20 cellular contexts compared by ENCODE assay signal in the genomic region with DNA sequence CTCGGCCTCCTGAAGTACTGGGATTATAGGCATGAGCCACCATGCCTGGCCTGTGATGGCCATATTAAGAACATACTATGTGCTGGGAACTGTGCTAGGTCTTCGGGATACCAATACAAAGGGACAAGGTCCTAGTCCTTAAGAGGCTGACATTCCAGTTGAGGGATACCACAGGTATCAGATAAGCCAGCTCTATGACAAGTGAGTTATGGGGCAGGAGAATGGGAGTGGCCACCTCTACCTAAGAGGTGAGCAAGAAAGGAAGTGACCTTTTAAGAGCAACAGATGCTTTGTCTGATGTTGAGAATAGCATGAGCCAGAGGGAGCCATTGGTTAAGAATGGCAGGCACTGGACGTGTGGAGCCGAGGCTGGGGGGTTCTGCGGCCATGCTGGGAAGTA.
"Had no signal": no experiment of that assay in that cellular context is flagged by ENCODE, and none has a peak within 500 bp of the region (broad histone marks: within the 10 kb centered on the region; RNA-seq: fewer than 3 reads in every experiment).

No MANE protein-coding gene starts in this region.

- H3K4me1 ChIP-seq: pancreas had no signal

- H3K27me3 ChIP-seq: colonic mucosa, esophagus squamous epithelium, heart right ventricle, neutrophil, pancreas, right lobe of liver, transverse colon had no signal

- ATAC-seq: heart right ventricle; left ventricle myocardium superior; pancreas; right lobe of liver; stimulated activated naive B cell treated with anti-CD40 and anti-IgM and Interleukin-4, amounts not matched to agents 10 μg/mL and 1 μg/mL and 100 μg/mL, for 72 hours had no signal

- DNase-seq: colonic mucosa; effector memory CD4-positive, alpha-beta T cell; esophagus squamous epithelium; foreskin melanocyte; glutamatergic neuron; heart right ventricle; hippocampal formation; left ventricle myocardium superior; mesenchymal stem cell; natural killer cell; pancreas; right lobe of liver; small intestine; stimulated activated CD4-positive, alpha-beta T cell treated with anti-CD3 and anti-CD28 coated beads, Interleukin-15, amount 100 ng/mL, for 24 hours; stimulated activated CD4-positive, alpha-beta T cell treated with anti-CD3 and anti-CD28 coated beads, Interleukin-2, amount 100 ng/mL, for 48 hours; stimulated activated naive B cell treated with anti-CD40 and anti-IgM and Interleukin-4, amounts not matched to agents 10 μg/mL and 1 μg/mL and 100 μg/mL, for 72 hours; transverse colon had no signal

- H3K36me3 ChIP-seq: colonic mucosa, pancreas, thoracic aorta had no signal

- H3K9me3 ChIP-seq: colonic mucosa, esophagus squamous epithelium, heart right ventricle, neutrophil, pancreas, right lobe of liver, thoracic aorta, transverse colon had no signal

- FAIRE-seq: islet of Langerhans, pancreas, small intestine had no signal

- H3K27ac ChIP-seq: colonic mucosa, esophagus squamous epithelium, heart right ventricle, neutrophil, pancreas, right lobe of liver, thoracic aorta, transverse colon had no signal

- H3K4me3 ChIP-seq: colonic mucosa, esophagus squamous epithelium, heart right ventricle, pancreas, right lobe of liver, thoracic aorta, transverse colon had no signal
